25 cellular contexts compared by ENCODE assay signal in genomic region chr4:8000721-8001491, GRCh38.
"Had no signal": no experiment of that assay in that cellular context is flagged by ENCODE, and none has a peak within 500 bp of the region (broad histone marks: within the 10 kb centered on the region; RNA-seq: fewer than 3 reads in every experiment).

No MANE protein-coding gene starts in this region.

- H3K9me3 ChIP-seq: right lobe of liver, testis had no signal

- H3K4me3 ChIP-seq: lung, right lobe of liver, testis had no signal

- ATAC-seq: activated CD4-positive, CD25-positive, alpha-beta regulatory T cell treated with anti-CD3 and anti-CD28 coated beads, Interleukin-2, amount 50 U/mL, for 24 hours; activated CD8-positive, alpha-beta T cell treated with anti-CD3 and anti-CD28 coated beads for 36 hours; activated T-helper 17 cell treated with anti-CD3 and anti-CD28 coated beads, Interleukin-2, amount 50 U/mL, for 72 hours; left lobe of liver; natural killer cell; stimulated activated naive CD8-positive, alpha-beta T cell treated with anti-CD3 and anti-CD28 coated beads, Interleukin-15, Interleukin-2, amounts not matched to agents 100 U/mL and 50 U/mL, for 24 hours had no signal

- DNase-seq: activated CD4-positive, alpha-beta T cell treated with anti-CD3 and anti-CD28 coated beads, Interleukin-2, amount 10 ng/mL, durations not matched to agents 7 days and 5 days; activated CD8-positive, alpha-beta T cell treated with anti-CD3 and anti-CD28 coated beads for 36 hours; activated gamma-delta T cell treated with Interleukin-2 at 50 U/mL for 16 hours; activated naive CD4-positive, alpha-beta T cell treated with anti-CD3 and anti-CD28 coated beads, Interleukin-2, amount 50 U/mL, for 16 hours; activated T-cell treated with anti-CD3 and anti-CD28 coated beads, Interleukin-2, amount 50 U/mL, for 4 hours; amniotic stem cell; caudate nucleus; foreskin fibroblast; head of caudate nucleus; hippocampal formation; kidney; mesendoderm; natural killer cell; right lobe of liver; stimulated activated CD4-positive, alpha-beta T cell treated with anti-CD3 and anti-CD28 coated beads, Interleukin-2, amount 100 ng/mL, for 48 hours; stimulated activated naive CD8-positive, alpha-beta T cell treated with anti-CD3 and anti-CD28 coated beads, Interleukin-15, Interleukin-2, amounts not matched to agents 100 U/mL and 50 U/mL, for 24 hours; T-helper 1 cell; testis had no signal

- FAIRE-seq: endothelial cell of umbilical vein, kidney, urothelium cell line had no signal

- H3K4me1 ChIP-seq: right lobe of liver, testis had no signal

- H3K36me3 ChIP-seq: right lobe of liver had no signal

- H3K27me3 ChIP-seq: right lobe of liver, testis had no signal

- H3K27ac ChIP-seq: right lobe of liver, testis, VCaP had no signal
